ENCODE assay signal across 8 cellular contexts in the genomic region with DNA sequence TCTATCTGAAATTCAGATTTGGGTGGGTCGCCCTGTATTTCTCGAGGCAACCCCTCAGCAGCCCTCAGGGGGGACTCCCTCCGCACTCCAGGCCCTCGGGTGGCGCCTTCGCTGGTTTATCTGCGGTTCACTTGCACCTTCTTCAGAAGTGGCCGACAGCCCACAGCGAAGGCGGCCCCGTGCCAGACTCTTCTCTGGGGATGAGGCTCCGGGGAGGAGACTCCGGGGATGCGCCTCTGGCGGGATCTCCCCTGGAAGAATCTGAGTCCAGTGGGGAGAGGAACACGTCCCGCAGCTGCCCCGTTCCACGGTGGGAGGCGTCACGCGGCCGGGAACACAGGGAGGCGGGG.
DNase-seq lines count a peak whose midpoint lies in the region; ATAC-seq and TF ChIP-seq lines count a peak whose summit lies in the region.

No MANE protein-coding gene starts in this region.

- H3K4me1 ChIP-seq in esophagus (ENCODE audit: control insufficient read depth in 2 of 2, insufficient read depth in 2 of 2, low read length in 1 of 2) (peaks cover 0 to 6% of the 10 kb centered on the region in 2 donors), uterus (no peaks in the 10 kb centered on the region)

- H3K27ac ChIP-seq in AG04450 (ENCODE audit: low read depth, low read length) (no peak overlapping the region), esophagus (ENCODE audit: low read depth in 2 of 2, low read length in 1 of 2) (no peak overlapping the region), uterus (peak overlapping the region; percentile 76)

- peaks cover 8% of the 10 kb centered on the region for H3K27me3 Mint-ChIP-seq in activated CD4-positive, alpha-beta T cell treated with anti-CD3 and anti-CD28 coated beads for 36 hours
- H3K27me3 Mint-ChIP-seq in nephron progenitor cell (ENCODE audit: low read depth, poor library complexity) = peaks cover 31% of the 10 kb centered on the region

- POLR2A ChIA-PET in AG04450 (lab: Yijun Ruan, JAX) = interaction anchor here (1.0 kb wide), 2 partner anchors 106 to 1128 kb away, joined by 3 to 4 read pairs; partner anchors contain the start of gene NETO2
- POLR2A ChIA-PET in activated CD4-positive, alpha-beta T cell treated with anti-CD3 and anti-CD28 coated beads for 36 hours (lab: Charles Lee) = interaction anchor here (0.8 to 1.1 kb wide), 3 partner anchors 9 to 424 kb away, joined by 3 read pairs; partner anchors contain the start of genes ITFG1 and PHKB

- intact Hi-C loops in activated CD4-positive, alpha-beta T cell treated with anti-CD3 and anti-CD28 coated beads for 36 hours (cut with DNase I, micrococcal nuclease) = loop anchor here (1.0 to 5.0 kb wide), 11 partner anchors 63 to 1128 kb away; partner anchors contain the start of genes NETO2 (in 2 of the 2), ABCC12 (in 1 of the 2), DNAJA2 (in 1 of the 2) and ITFG1 (in 1 of the 2)
- intact Hi-C loops in uterus (cut with DNase I; ENCODE audit: low total_unique reads) = no loop called here

- no peak for TF ChIP-seq POLR2A in uterus (IDR thresholded peaks at IDR 0.05)

- CTCF ChIA-PET in AG04450 (lab: Charles Lee) = interaction anchor here (0.6 to 4.2 kb wide), 40 partner anchors 9 to 1593 kb away, joined by 3 to 39 read pairs (median 4); partner anchors contain the start of genes DNAJA2 and NETO2
- CTCF ChIA-PET in activated CD4-positive, alpha-beta T cell treated with anti-CD3 and anti-CD28 coated beads for 36 hours (lab: Charles Lee) = interaction anchor here (0.6 to 2.7 kb wide), 30 partner anchors 8 to 1207 kb away, joined by 3 to 16 read pairs (median 4); partner anchors contain the start of genes DNAJA2, ITFG1, LONP2 and NETO2

- H3K27me3 ChIP-seq in AG04450 (ENCODE audit: control insufficient read depth, insufficient read depth, low read length) (peaks cover 11% of the 10 kb centered on the region), esophagus (ENCODE audit: control insufficient read depth in 1 of 2, insufficient read depth in 2 of 2, low read length in 2 of 2) (no peaks in the 10 kb centered on the region), uterus (no peaks in the 10 kb centered on the region)

- peak overlapping the region; percentile 65 for H3K4me3 Mint-ChIP-seq in activated CD4-positive, alpha-beta T cell treated with anti-CD3 and anti-CD28 coated beads for 36 hours
- H3K4me3 Mint-ChIP-seq in nephron progenitor cell = peak overlapping the region; percentile 81

- peak; percentile 22 for ATAC-seq in GM19328 (IDR thresholded peaks at IDR 0.05; ENCODE audit: unreplicated experiment)
- peak; percentile 52 for ATAC-seq in HG03354 (IDR thresholded peaks at IDR 0.05; ENCODE audit: poor library complexity, severe bottlenecking, unreplicated experiment)
- ATAC-seq in activated CD4-positive, alpha-beta T cell treated with anti-CD3 and anti-CD28 coated beads for 36 hours = peak; percentile 36

- DNase-seq in AG04450 (ENCODE audit: low read depth, low spot score) (no peak), nephron progenitor cell (no peak), uterus (peak; percentile 45 to 57), NCI-H774 (lab: John Stamatoyannopoulos, UW) (no peak)
- peak; percentile 51 for DNase-seq in activated CD4-positive, alpha-beta T cell treated with anti-CD3 and anti-CD28 coated beads for 36 hours

- no peak for TF ChIP-seq CTCF in AG04450 (IDR thresholded peaks at IDR 0.05; ENCODE audit: low read depth, low read length)
- TF ChIP-seq CTCF in nephron progenitor cell (IDR thresholded peaks at IDR 0.05) = no peak
- no peak for TF ChIP-seq CTCF in uterus (IDR thresholded peaks at IDR 0.05)

- peak overlapping the region; percentile 66 for H3K4me3 ChIP-seq in AG04450 (ENCODE audit: low read depth, low read length)
- peak overlapping the region; percentile 66 for H3K4me3 ChIP-seq in esophagus (ENCODE audit: low read depth in 1 of 2, low read length in 2 of 2)
- H3K4me3 ChIP-seq in uterus = peak overlapping the region; percentile 54 to 62

- H3K36me3 Mint-ChIP-seq in activated CD4-positive, alpha-beta T cell treated with anti-CD3 and anti-CD28 coated beads for 36 hours (ENCODE audit: low read depth) = no peaks in the 10 kb centered on the region
- no peaks in the 10 kb centered on the region for H3K36me3 Mint-ChIP-seq in nephron progenitor cell (ENCODE audit: low read depth)

- 2% methylated on average over 18 to 24 of the region's 24 CpGs for WGBS in esophagus, 2 donors

- H3K36me3 ChIP-seq in esophagus (ENCODE audit: control insufficient read depth in 2 of 2, insufficient read depth in 2 of 2, low read length in 1 of 2) (no peaks in the 10 kb centered on the region), uterus (no peaks in the 10 kb centered on the region)

- H3K9me3 ChIP-seq in AG04450 (ENCODE audit: control insufficient read depth, insufficient read depth, low read length) (no peaks in the 10 kb centered on the region; the same call in 1 of the 2 replicates), esophagus (ENCODE audit: control insufficient read depth in 2 of 2, insufficient read depth in 1 of 2, low read depth in 1 of 2, low read length in 1 of 2) (no peaks in the 10 kb centered on the region), uterus (no peaks in the 10 kb centered on the region)

- no peaks in the 10 kb centered on the region for H3K9me3 Mint-ChIP-seq in activated CD4-positive, alpha-beta T cell treated with anti-CD3 and anti-CD28 coated beads for 36 hours (ENCODE audit: low read depth)
- no peaks in the 10 kb centered on the region for H3K9me3 Mint-ChIP-seq in nephron progenitor cell

- peaks cover 2% of the 10 kb centered on the region for H3K4me1 Mint-ChIP-seq in activated CD4-positive, alpha-beta T cell treated with anti-CD3 and anti-CD28 coated beads for 36 hours
- H3K4me1 Mint-ChIP-seq in nephron progenitor cell = peaks cover 14% of the 10 kb centered on the region

- H3K27ac Mint-ChIP-seq in activated CD4-positive, alpha-beta T cell treated with anti-CD3 and anti-CD28 coated beads for 36 hours = peak overlapping the region; percentile 42
- H3K27ac Mint-ChIP-seq in nephron progenitor cell = no peak overlapping the region

Comparison
In these comparisons a context has a peak if more than half of its experiments do, and no peak if none do; other contexts are left out.
1. DNase-seq: peak in activated CD4-positive, alpha-beta T cell treated with anti-CD3 and anti-CD28 coated beads for 36 hours (single experiment) and uterus (2 of 2); none in AG04450 (single experiment), nephron progenitor cell (single experiment) and NCI-H774 (single experiment).
2. H3K27ac ChIP-seq: peak in uterus (2 of 2); none in AG04450 (single experiment) and esophagus (0 of 2).
3. Peak in every context shown above with its lines, with median percentiles within 50 percentile points of each other: H3K4me3 ChIP-seq and ATAC-seq.